20 cellular contexts compared by ENCODE assay signal in genomic region chr13:85373322-85373721, GRCh38.
"Had no signal": no experiment of that assay in that cellular context is flagged by ENCODE, and none has a peak within 500 bp of the region (broad histone marks: within the 10 kb centered on the region; RNA-seq: fewer than 3 reads in every experiment).

No MANE protein-coding gene starts in this region.

- H3K4me1 ChIP-seq: left lung, neural progenitor cell, parathyroid adenoma, stomach, thyroid gland, vagina had no signal

- DNase-seq: dermis blood vessel endothelial cell; effector memory CD4-positive, alpha-beta T cell; erythroblast; left cardiac atrium; left lung; mesendoderm; midbrain; naive thymus-derived CD4-positive, alpha-beta T cell; stimulated activated CD4-positive, alpha-beta T cell treated with anti-CD3 and anti-CD28 coated beads, Interleukin-2, amount 100 ng/mL, for 24 hours; stimulated activated CD4-positive, alpha-beta T cell treated with anti-CD3 and anti-CD28 coated beads, Interleukin-4, amount 100 ng/mL, for 24 hours; stimulated activated naive CD4-positive, alpha-beta T cell treated with Interleukin-2 at 50 U/mL for 16 hours; stomach; thyroid gland; trophoblast cell had no signal

- H3K9ac ChIP-seq: neural progenitor cell, parathyroid adenoma had no signal

- H3K4me2 ChIP-seq: neural progenitor cell had no signal

- ATAC-seq: left cardiac atrium; left lung; naive thymus-derived CD4-positive, alpha-beta T cell; sciatic nerve; stimulated activated effector memory CD8-positive, alpha-beta T cell treated with anti-CD3 and anti-CD28 coated beads, Interleukin-12 subunit alpha, Interleukin-12 subunit beta, amount 100 ng/mL, for 72 hours had no signal

- H3K27me3 ChIP-seq: left lung, neural progenitor cell, stomach, thyroid gland, vagina had no signal

- H3K36me3 ChIP-seq: left lung, neural progenitor cell, stomach, thyroid gland, vagina had no signal

- H3K4me3 ChIP-seq: coronary artery, left lung, neural progenitor cell, stomach, thyroid gland, vagina had no signal

- H3K9me3 ChIP-seq: left lung, stomach, thyroid gland, vagina had no signal

- H3K79me2 ChIP-seq: parathyroid adenoma had no signal

- H3K27ac ChIP-seq: coronary artery, left lung, neural progenitor cell, parathyroid adenoma, stomach, thyroid gland, vagina had no signal

- H2AFZ ChIP-seq: neural progenitor cell, parathyroid adenoma had no signal
